8 cellular contexts compared by ENCODE assay signal in the genomic region with DNA sequence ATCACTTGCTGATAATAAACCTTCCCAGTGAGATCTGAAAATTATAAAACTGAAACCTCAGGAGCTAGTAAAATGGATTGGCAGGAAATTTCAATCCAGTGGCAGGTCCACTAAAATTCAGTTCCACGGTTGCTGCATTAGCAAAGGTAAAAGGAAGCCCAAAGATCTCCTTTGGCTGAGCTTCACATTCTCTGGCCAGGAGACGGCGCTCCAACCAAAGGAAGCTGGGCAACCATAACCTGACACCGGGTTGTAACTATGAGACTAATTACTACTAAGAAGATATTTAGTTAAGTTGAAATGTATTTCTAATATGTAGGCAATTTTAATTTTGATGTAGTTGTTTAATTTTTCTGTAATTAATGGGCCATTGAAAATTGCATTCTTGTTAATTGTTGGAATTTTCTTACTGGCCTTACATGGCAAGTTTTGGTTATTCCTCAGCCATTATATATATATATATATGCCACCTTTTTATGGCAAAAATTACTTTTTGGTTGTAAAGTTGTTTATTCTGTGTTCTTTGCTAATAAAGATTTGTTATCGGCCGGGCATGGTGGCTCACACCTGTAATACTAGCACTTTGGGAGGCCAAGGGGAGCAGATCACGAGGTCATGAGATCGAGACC. TPM values are rescaled to one million over a fixed set of nuclear protein-coding genes. Genes with fewer than 3 reads are reported as not detected.
DNase-seq lines count a peak whose midpoint lies in the region; ATAC-seq, FAIRE-seq and TF ChIP-seq lines count a peak whose summit lies in the region.

No MANE protein-coding gene starts in this region.

- H3K27ac ChIP-seq in CD4-positive, alpha-beta T cell (ENCODE audit: low read depth, low read length), result no peak overlapping the region
- H3K27ac ChIP-seq in astrocyte (ENCODE audit: low read depth, low read length) (no peak overlapping the region), right lobe of liver (no peak overlapping the region)

- peak in 9 of 10 experiments; percentile 19 to 49 (median 37) for DNase-seq in CD4-positive, alpha-beta T cell
- DNase-seq in H7 (peak; percentile 53), RPMI7951 (ENCODE audit: low read depth) (peak; percentile 29), astrocyte (ENCODE audit: low read depth) (peak; percentile 2), right lobe of liver (peak in 1 of 3 donors; percentile 48), stromal cell of bone marrow (ENCODE audit: low read depth) (peak; percentile 4)

- no peaks in the 10 kb centered on the region for H4K20me1 ChIP-seq in astrocyte (ENCODE audit: insufficient read depth, low read length)

- FAIRE-seq in astrocyte (lab: Jason Lieb, UNC), result no peak

- no peak for TF ChIP-seq POLR2A in right lobe of liver (IDR thresholded peaks at IDR 0.05)

- intact Hi-C loops in CD4-positive, alpha-beta T cell (cut with DNase I, micrococcal nuclease), result loop anchor here (1.0 to 10.0 kb wide), 2 partner anchors 76 to 252 kb away; no protein-coding TSS in a partner anchor
- intact Hi-C loops in right lobe of liver (cut with DNase I), result no loop called here

- ATAC-seq in CD4-positive, alpha-beta T cell (ENCODE audit: poor library complexity), result no peak
- ATAC-seq in right lobe of liver (peak; percentile 56 to 74 (median 65)), GM19452 (IDR thresholded peaks at IDR 0.05; ENCODE audit: unreplicated experiment) (no peak), HG03469 (IDR thresholded peaks at IDR 0.05; ENCODE audit: unreplicated experiment) (no peak)

- no peak overlapping the region for H3K4me3 Mint-ChIP-seq in CD4-positive, alpha-beta T cell
- H3K4me3 Mint-ChIP-seq in astrocyte (ENCODE audit: unreplicated experiment), result no peak overlapping the region

- no peaks in the 10 kb centered on the region for H3K36me3 Mint-ChIP-seq in CD4-positive, alpha-beta T cell (ENCODE audit: low read depth)
- H3K36me3 Mint-ChIP-seq in astrocyte (ENCODE audit: low read depth, unreplicated experiment), result no peaks in the 10 kb centered on the region

- no peaks in the 10 kb centered on the region for H3K9me3 ChIP-seq in CD4-positive, alpha-beta T cell (ENCODE audit: control insufficient read depth, low read length)
- no peaks in the 10 kb centered on the region for H3K9me3 ChIP-seq in astrocyte (ENCODE audit: insufficient read depth, low read depth, low read length)
- no peaks in the 10 kb centered on the region for H3K9me3 ChIP-seq in right lobe of liver

- H3K4me1 Mint-ChIP-seq in CD4-positive, alpha-beta T cell (ENCODE audit: low read depth), result no peaks in the 10 kb centered on the region
- peaks cover 3% of the 10 kb centered on the region for H3K4me1 Mint-ChIP-seq in astrocyte (ENCODE audit: low read depth, unreplicated experiment)

- no peak overlapping the region for H2AFZ ChIP-seq in astrocyte (ENCODE audit: low read depth, low read length)

- no peak overlapping the region for H3K27ac Mint-ChIP-seq in CD4-positive, alpha-beta T cell
- no peak overlapping the region for H3K27ac Mint-ChIP-seq in astrocyte (ENCODE audit: unreplicated experiment)

- H3K9ac ChIP-seq in astrocyte (ENCODE audit: low read length), result no peak overlapping the region

- peak; percentile 43 for TF ChIP-seq CTCF in CD4-positive, alpha-beta T cell (IDR thresholded peaks at IDR 0.05)
- peak; percentile 57 for TF ChIP-seq CTCF in astrocyte (IDR thresholded peaks at IDR 0.05; ENCODE audit: insufficient read depth, low read depth, low read length)
- peak; percentile 37 to 70 (median 58) for TF ChIP-seq CTCF in right lobe of liver (IDR thresholded peaks at IDR 0.05)

- H3K9me3 Mint-ChIP-seq in CD4-positive, alpha-beta T cell, result no peaks in the 10 kb centered on the region
- H3K9me3 Mint-ChIP-seq in astrocyte (ENCODE audit: unreplicated experiment), result peaks cover 2% of the 10 kb centered on the region

- CTCF ChIA-PET in CD4-positive, alpha-beta T cell (lab: Charles Lee), result interaction anchor here (0.7 to 1.7 kb wide), 3 partner anchors 76 to 254 kb away, joined by 3 to 18 read pairs (median 3); no protein-coding TSS in a partner anchor

- peaks cover 8% of the 10 kb centered on the region for H3K27me3 Mint-ChIP-seq in CD4-positive, alpha-beta T cell
- peaks cover 20% of the 10 kb centered on the region for H3K27me3 Mint-ChIP-seq in astrocyte (ENCODE audit: low read depth, unreplicated experiment)

- no peaks in the 10 kb centered on the region for H3K79me2 ChIP-seq in astrocyte (ENCODE audit: insufficient read depth, low read length)

- H3K4me2 ChIP-seq in astrocyte (ENCODE audit: low read length), result no peak overlapping the region

- WGBS in right lobe of liver (ENCODE audit: insufficient coverage, low coverage, low lambda C conversion rate, missing lambda C conversion rate), result 27% methylated on average over 7 of the region's 8 CpGs

- H3K36me3 ChIP-seq in H7 (replicated peaks; ENCODE audit: control insufficient read depth, insufficient read depth, low read length) (no peaks in the 10 kb centered on the region), astrocyte (ENCODE audit: insufficient read depth, low read length) (no peaks in the 10 kb centered on the region), right lobe of liver (no peaks in the 10 kb centered on the region)

- H3K4me3 ChIP-seq in H7 (ENCODE audit: insufficient read depth, low read depth, low read length) (no peak overlapping the region), astrocyte (ENCODE audit: insufficient read depth, low read depth, low read length) (no peak overlapping the region), right lobe of liver (no peak overlapping the region)

- H3K4me1 ChIP-seq in astrocyte (ENCODE audit: insufficient read depth, low read length) (no peaks in the 10 kb centered on the region), right lobe of liver (no peaks in the 10 kb centered on the region)

- H3K27me3 ChIP-seq in CD4-positive, alpha-beta T cell (ENCODE audit: control insufficient read depth, insufficient read depth, low read length), result no peaks in the 10 kb centered on the region
- H3K27me3 ChIP-seq in H7 (ENCODE audit: control insufficient read depth, insufficient read depth, low read length) (no peaks in the 10 kb centered on the region), astrocyte (ENCODE audit: insufficient read depth, low read length) (no peaks in the 10 kb centered on the region), right lobe of liver (no peaks in the 10 kb centered on the region)

- POLR2A ChIA-PET in CD4-positive, alpha-beta T cell (lab: Charles Lee), result interaction anchor here (1.0 kb wide), 1 partner anchor 12 kb away, joined by 3 read pairs; no protein-coding TSS in a partner anchor

RNA-seq across cellular contexts. Expression of gene OR8S1, which starts 17.0 kb away (rescaled TPM):
- total RNA-seq in CD4-positive, alpha-beta T cell, result not detected
- not detected in 2 replicates for total RNA-seq in H7 (2014; rRNA removed; shearing (Covaris generic))
- not detected in 2 replicates for total RNA-seq in RPMI7951 (2014; rRNA removed; shearing (Covaris generic))
- not detected in 2 replicates for total RNA-seq in astrocyte
- total RNA-seq in right lobe of liver, result not detected

RNA-seq across cellular contexts. Expression of gene LALBA, which starts 27.4 kb away (rescaled TPM):
- total RNA-seq in CD4-positive, alpha-beta T cell, result not detected
- not detected in 2 replicates for total RNA-seq in H7 (2014; rRNA removed; shearing (Covaris generic))
- total RNA-seq in RPMI7951 (2014; rRNA removed; shearing (Covaris generic)), result not detected in 2 replicates
- not detected in 2 replicates for total RNA-seq in astrocyte
- not detected for total RNA-seq in right lobe of liver

Comparison
In these comparisons a context has a peak if more than half of its experiments do, and no peak if none do; other contexts are left out.
1. ATAC-seq: peak in right lobe of liver (4 of 4); none in CD4-positive, alpha-beta T cell (single experiment), GM19452 (single experiment) and HG03469 (single experiment).
2. intact Hi-C loops: an anchor here in CD4-positive, alpha-beta T cell (1.0 to 10.0 kb wide); none called in right lobe of liver.
3. Peak in every context shown above with its lines, with median percentiles within 50 percentile points of each other: CTCF ChIP-seq.